ENCODE assay signal across 10 cellular contexts in the genomic region with DNA sequence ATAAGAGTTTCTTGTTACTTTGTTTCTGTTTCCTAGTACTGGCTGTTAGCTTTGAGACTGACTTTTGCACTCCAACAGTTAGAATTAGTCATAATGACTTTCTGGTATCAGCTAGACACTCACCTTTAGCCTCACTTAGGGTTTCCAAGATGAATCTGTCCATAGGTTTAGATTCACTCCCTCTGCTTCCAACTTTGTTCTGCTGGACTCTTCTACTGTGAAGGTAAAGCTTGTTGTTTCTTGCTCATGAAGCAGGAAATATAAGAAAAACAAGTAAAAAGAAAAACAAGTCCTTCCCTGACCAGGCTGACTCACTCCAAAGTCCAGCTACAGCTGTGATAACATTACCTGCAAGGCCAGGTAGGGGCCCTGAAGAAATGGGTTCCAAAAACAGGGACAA.
DNase-seq lines count a peak whose midpoint lies in the region; ATAC-seq, FAIRE-seq and TF ChIP-seq lines count a peak whose summit lies in the region.
"Had no signal": no experiment of that assay in that cellular context is flagged by ENCODE, and none has a peak within 500 bp of the region (broad histone marks: within the 10 kb centered on the region; RNA-seq: fewer than 3 reads in every experiment).

No MANE protein-coding gene starts in this region.

- POLR2A ChIA-PET in HCT116 (lab: Charles Lee) = no interaction called here

- RAD21 ChIA-PET in HCT116 (lab: Charles Lee; ENCODE audit: low non-redundant PET in 1 of 2, low total read pairs in 2 of 2, uncharacterized antibody in 2 of 2, unreplicated experiment in 2 of 2) = no interaction called here

- H3K9me3 Mint-ChIP-seq in CD4-positive, CD25-positive, alpha-beta regulatory T cell = no peaks in the 10 kb centered on the region
- H3K9me3 Mint-ChIP-seq in astrocyte (ENCODE audit: unreplicated experiment) = no peaks in the 10 kb centered on the region
- no peaks in the 10 kb centered on the region for H3K9me3 Mint-ChIP-seq in natural killer cell
- no peaks in the 10 kb centered on the region for H3K9me3 Mint-ChIP-seq in endodermal cell

- H3K36me3 ChIP-seq in CD4-positive, CD25-positive, alpha-beta regulatory T cell (ENCODE audit: control insufficient read depth, insufficient read depth, low read length) = no peaks in the 10 kb centered on the region
- H3K36me3 ChIP-seq in HCT116 (ENCODE audit: control insufficient read depth in 1 of 2, insufficient read depth in 2 of 2, low read length in 2 of 2) (no peaks in the 10 kb centered on the region), astrocyte (ENCODE audit: insufficient read depth, low read length) (no peaks in the 10 kb centered on the region), endodermal cell (ENCODE audit: control insufficient read depth, insufficient read depth, low read length) (no peaks in the 10 kb centered on the region)

- peak; percentile 33 to 48 for ATAC-seq in CD4-positive, CD25-positive, alpha-beta regulatory T cell (ENCODE audit: low read depth in 2 of 2)
- ATAC-seq in HCT116 = no peak
- peak in 2 of 3 donors; percentile 25 to 49 for ATAC-seq in natural killer cell

- no peak for TF ChIP-seq RAD21 in HCT116 (IDR thresholded peaks at IDR 0.05; ENCODE audit: low read depth)

- peak overlapping the region; percentile 9; the same call in 1 of the 2 replicates for H3K4me2 ChIP-seq in HCT116 (ENCODE audit: low read length)
- H3K4me2 ChIP-seq in astrocyte (ENCODE audit: low read length) = peak overlapping the region; percentile 91

- peak overlapping the region in 1 of 3 donors; percentile 98 for H3K27ac Mint-ChIP-seq in CD4-positive, CD25-positive, alpha-beta regulatory T cell
- no peak overlapping the region for H3K27ac Mint-ChIP-seq in astrocyte (ENCODE audit: unreplicated experiment)
- peak overlapping the region in 1 of 2 donors; percentile 97 for H3K27ac Mint-ChIP-seq in natural killer cell
- H3K27ac Mint-ChIP-seq in endodermal cell = no peak overlapping the region

- H3K27me3 Mint-ChIP-seq in CD4-positive, CD25-positive, alpha-beta regulatory T cell = no peaks in the 10 kb centered on the region
- H3K27me3 Mint-ChIP-seq in astrocyte (ENCODE audit: low read depth, unreplicated experiment) (no peaks in the 10 kb centered on the region), natural killer cell (ENCODE audit: low read depth in 2 of 2) (no peaks in the 10 kb centered on the region), endodermal cell (ENCODE audit: insufficient read depth) (no peaks in the 10 kb centered on the region)

- H3K36me3 Mint-ChIP-seq in CD4-positive, CD25-positive, alpha-beta regulatory T cell = no peaks in the 10 kb centered on the region
- H3K36me3 Mint-ChIP-seq in astrocyte (ENCODE audit: low read depth, unreplicated experiment) (no peaks in the 10 kb centered on the region), natural killer cell (no peaks in the 10 kb centered on the region), endodermal cell (ENCODE audit: low read depth) (no peaks in the 10 kb centered on the region)

- H2AFZ ChIP-seq in HCT116 (ENCODE audit: low read depth, low read length, poor library complexity, severe bottlenecking) = no peak overlapping the region
- no peak overlapping the region for H2AFZ ChIP-seq in astrocyte (ENCODE audit: low read depth, low read length)

- H3K9me2 ChIP-seq in HCT116 (ENCODE audit: insufficient read depth) = no peaks in the 10 kb centered on the region

- no peaks in the 10 kb centered on the region for H3K79me2 ChIP-seq in HCT116 (ENCODE audit: insufficient read depth, low read length)
- H3K79me2 ChIP-seq in astrocyte (ENCODE audit: insufficient read depth, low read length) = no peaks in the 10 kb centered on the region

- FAIRE-seq in astrocyte (lab: Jason Lieb, UNC) = no peak

- BruUV-seq in HCT116 (replicated peaks; lab: Mats Ljungman, UMichigan) = no TSS peak

- peak overlapping the region in 1 of 4 donors; percentile 98 for H3K4me3 Mint-ChIP-seq in CD4-positive, CD25-positive, alpha-beta regulatory T cell
- no peak overlapping the region for H3K4me3 Mint-ChIP-seq in astrocyte (ENCODE audit: unreplicated experiment)
- no peak overlapping the region for H3K4me3 Mint-ChIP-seq in natural killer cell
- H3K4me3 Mint-ChIP-seq in endodermal cell = no peak overlapping the region

- no peaks in the 10 kb centered on the region for H3K9me3 ChIP-seq in CD4-positive, CD25-positive, alpha-beta regulatory T cell (ENCODE audit: control insufficient read depth in 2 of 2, low read length in 2 of 2)
- H3K9me3 ChIP-seq in HCT116 (ENCODE audit: control insufficient read depth in 1 of 2, insufficient read depth in 1 of 2, low read depth in 1 of 2, low read length in 2 of 2) (no peaks in the 10 kb centered on the region), astrocyte (ENCODE audit: insufficient read depth, low read depth, low read length) (no peaks in the 10 kb centered on the region), endodermal cell (ENCODE audit: control insufficient read depth, low read length) (no peaks in the 10 kb centered on the region)

- peaks cover 5% of the 10 kb centered on the region for H3K4me1 ChIP-seq in CD4-positive, CD25-positive, alpha-beta regulatory T cell (ENCODE audit: control insufficient read depth, insufficient read depth, low read length, poor library complexity, severe bottlenecking)
- H3K4me1 ChIP-seq in HCT116 (ENCODE audit: control insufficient read depth in 1 of 2, insufficient read depth in 2 of 2, low read length in 2 of 2) = no peaks in the 10 kb centered on the region; a peak in 1 of 4 replicates
- peaks cover 2% of the 10 kb centered on the region for H3K4me1 ChIP-seq in astrocyte (ENCODE audit: insufficient read depth, low read length)
- no peaks in the 10 kb centered on the region for H3K4me1 ChIP-seq in endodermal cell (ENCODE audit: control insufficient read depth, insufficient read depth, low read length)

- peak overlapping the region; percentile 79 for H3K27ac ChIP-seq in CD4-positive, CD25-positive, alpha-beta regulatory T cell (ENCODE audit: insufficient read depth, low read length, poor library complexity, severe bottlenecking)
- H3K27ac ChIP-seq in HCT116 (ENCODE audit: low read depth, low read length) (no peak overlapping the region), astrocyte (ENCODE audit: low read depth, low read length) (no peak overlapping the region), endodermal cell (ENCODE audit: low read depth, low read length) (no peak overlapping the region)

- intact Hi-C loops in HCT116 (cut with micrococcal nuclease) (no loop called here), natural killer cell (cut with micrococcal nuclease) (no loop called here)

- H4K20me1 ChIP-seq in HCT116 (ENCODE audit: insufficient read depth) (no peaks in the 10 kb centered on the region), astrocyte (ENCODE audit: insufficient read depth, low read length) (no peaks in the 10 kb centered on the region)

- CTCF ChIA-PET in HCT116 (lab: Charles Lee) = no interaction called here

- H3K27me3 ChIP-seq in CD4-positive, CD25-positive, alpha-beta regulatory T cell (ENCODE audit: control insufficient read depth, insufficient read depth, low read length) = no peaks in the 10 kb centered on the region
- H3K27me3 ChIP-seq in HCT116 (ENCODE audit: insufficient read depth, low read length) = no peaks in the 10 kb centered on the region
- H3K27me3 ChIP-seq in astrocyte (ENCODE audit: insufficient read depth, low read length) = no peaks in the 10 kb centered on the region
- no peaks in the 10 kb centered on the region for H3K27me3 ChIP-seq in endodermal cell (ENCODE audit: control insufficient read depth, insufficient read depth, low read length, poor library complexity, severe bottlenecking)

- no peak for DNase-seq in CD4-positive, CD25-positive, alpha-beta regulatory T cell
- DNase-seq in HCT116 (ENCODE audit: low read depth, low spot score) (no peak), astrocyte (ENCODE audit: low read depth) (no peak), natural killer cell (no peak), midbrain (lab: John Stamatoyannopoulos, UW) (no peak), NCI-H510A treated with DMSO at 0.1 percent for 48 hours (lab: John Stamatoyannopoulos, UW) (no peak), endodermal cell (no peak), C1 segment of cervical spinal cord (lab: John Stamatoyannopoulos, UW) (no peak)
- DNase-seq: NCI-H524 treated with DMSO at 0.1 percent for 48 hours; stimulated activated naive CD4-positive, alpha-beta T cell treated with Interleukin-2 at 50 U/mL for 16 hours had no signal

- H3K4me1 Mint-ChIP-seq in CD4-positive, CD25-positive, alpha-beta regulatory T cell = peaks cover 0 to 34% (median 16%) of the 10 kb centered on the region in 4 donors
- H3K4me1 Mint-ChIP-seq in astrocyte (ENCODE audit: low read depth, unreplicated experiment) (peaks cover 14% of the 10 kb centered on the region), natural killer cell (peaks cover 0 to 53% of the 10 kb centered on the region in 2 donors), endodermal cell (no peaks in the 10 kb centered on the region)

- TF ChIP-seq CTCF in HCT116 (IDR thresholded peaks at IDR 0.05 in 2 of 3, conservative IDR thresholded peaks at IDR 0.05 in 1 of 3; ENCODE audit: borderline replicate concordance in 1 of 3, insufficient read depth in 1 of 3, low read depth in 2 of 3, low read length in 2 of 3) (no peak), astrocyte (IDR thresholded peaks at IDR 0.05; ENCODE audit: insufficient read depth, low read depth, low read length) (no peak), natural killer cell (IDR thresholded peaks at IDR 0.05) (no peak), endodermal cell (conservative IDR thresholded peaks at IDR 0.05) (no peak)

- H3K9ac ChIP-seq in HCT116 (ENCODE audit: low read length) (no peak overlapping the region), astrocyte (ENCODE audit: low read length) (no peak overlapping the region), endodermal cell (ENCODE audit: extremely low read depth, low read length, poor library complexity, severe bottlenecking) (no peak overlapping the region)

- H3K4me3 ChIP-seq in CD4-positive, CD25-positive, alpha-beta regulatory T cell (ENCODE audit: low read depth, low read length) = peak overlapping the region; percentile 91
- H3K4me3 ChIP-seq in HCT116 (replicated peaks in 1 of 2; ENCODE audit: low read depth in 1 of 2, low read length in 2 of 2) (no peak overlapping the region), astrocyte (ENCODE audit: insufficient read depth, low read depth, low read length) (no peak overlapping the region), endodermal cell (ENCODE audit: low read length) (no peak overlapping the region)

- TF ChIP-seq POLR2A in HCT116 (IDR thresholded peaks at IDR 0.05; ENCODE audit: borderline replicate concordance, extremely low read depth, insufficient read depth, insufficient read length) = no peak

TF ChIP-seq in HCT116, 20 proteins besides CTCF, POLR2A, EP300 and RAD21 (continues in another document):
- TF ChIP-seq ELF1 (IDR thresholded peaks at IDR 0.05; ENCODE audit: borderline replicate concordance, low read depth) (no peak), JUND (IDR thresholded peaks at IDR 0.05) (no peak), FOSL1 (IDR thresholded peaks at IDR 0.05; ENCODE audit: low read depth) (no peak), EZH2phosphoT487 (IDR thresholded peaks at IDR 0.05; ENCODE audit: borderline replicate concordance) (no peak), ZFX (IDR thresholded peaks at IDR 0.05) (no peak), CBX3 (IDR thresholded peaks at IDR 0.05; ENCODE audit: low read depth) (no peak), ZNF274 (IDR thresholded peaks at IDR 0.05; ENCODE audit: low read depth, low read length) (no peak)
